13 cellular contexts compared by ENCODE assay signal in the genomic region with DNA sequence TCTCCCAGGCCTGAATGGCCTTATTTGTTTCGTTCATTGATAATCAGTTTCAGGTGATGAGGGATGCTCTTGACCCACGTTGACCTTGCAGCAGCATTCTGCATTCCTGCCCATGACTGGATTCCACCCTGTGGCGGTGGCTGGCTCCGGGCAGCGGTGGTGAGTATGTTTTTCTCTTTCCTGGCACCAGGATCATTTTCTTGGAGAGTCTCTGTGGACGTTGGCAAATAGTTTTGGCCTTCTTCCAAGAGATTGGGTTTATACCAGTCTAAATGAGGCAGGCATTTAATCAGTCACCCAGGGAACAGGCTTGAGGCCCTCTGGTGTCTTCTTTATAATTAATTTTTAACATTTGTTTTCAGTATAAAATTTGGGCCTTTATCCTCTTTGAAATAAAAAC.
DNase-seq lines count a peak whose midpoint lies in the region; ATAC-seq and TF ChIP-seq lines count a peak whose summit lies in the region.
"Had no signal": no experiment of that assay in that cellular context is flagged by ENCODE, and none has a peak within 500 bp of the region (broad histone marks: within the 10 kb centered on the region; RNA-seq: fewer than 3 reads in every experiment).

No MANE protein-coding gene starts in this region.

- peak; percentile 25 for DNase-seq in Daoy (ENCODE audit: low read depth)
- DNase-seq in NCI-H226 = peak; percentile 26
- peak; percentile 89 for DNase-seq in epithelial cell of proximal tubule (ENCODE audit: low read depth)
- peak; percentile 69 for DNase-seq in pons (ENCODE audit: low spot score)
- DNase-seq in NCI-H774 (lab: John Stamatoyannopoulos, UW) = no peak
- no peak for DNase-seq in GM13976 (ENCODE audit: low spot score)
- DNase-seq in HuH-7 (ENCODE audit: low spot score) = no peak
- DNase-seq: activated CD4-positive, alpha-beta memory T cell treated with anti-CD3 and anti-CD28 coated beads for 36 hours; NCI-H1436 had no signal

- H3K4me3 ChIP-seq in epithelial cell of proximal tubule (ENCODE audit: low read depth, low read length) = no peak overlapping the region
- H3K4me3 ChIP-seq: SK-N-MC, skin epidermis had no signal

- TF ChIP-seq CTCF in epithelial cell of proximal tubule (conservative IDR thresholded peaks at IDR 0.05; ENCODE audit: low read depth, low read length) = no peak
- no peak for TF ChIP-seq CTCF in GM13976 (IDR thresholded peaks at IDR 0.05; ENCODE audit: borderline replicate concordance, control extremely low read depth, extremely low read depth, insufficient read depth, missing control alignments)

- no peak for ATAC-seq in HG03139 (IDR thresholded peaks at IDR 0.05; ENCODE audit: unreplicated experiment)
- ATAC-seq: esophagus mucosa had no signal

- in situ Hi-C loops in GM13976 (cut with MboI; ENCODE audit: low sequenced_read_pairs, unreplicated experiment) = no loop called here

Comparison
In these comparisons a context has a peak if more than half of its experiments do, and no peak if none do; other contexts are left out.
1. DNase-seq: peak in Daoy (single experiment), NCI-H226 (single experiment), epithelial cell of proximal tubule (single experiment) and pons (single experiment); none in NCI-H774 (single experiment), GM13976 (single experiment) and HuH-7 (single experiment).